Comparison of ENCODE assay signal across 14 cellular contexts in genomic region chr11:28616566-28616965, GRCh38.
DNase-seq lines count a peak whose midpoint lies in the region; ATAC-seq and TF ChIP-seq lines count a peak whose summit lies in the region.
"Had no signal": no experiment of that assay in that cellular context is flagged by ENCODE, and none has a peak within 500 bp of the region (broad histone marks: within the 10 kb centered on the region; RNA-seq: fewer than 3 reads in every experiment).

No MANE protein-coding gene starts in this region.

- H2BK15ac ChIP-seq in mesendoderm (replicated peaks; ENCODE audit: low read depth) = no peak overlapping the region

- no peak overlapping the region for H3K56ac ChIP-seq in mesendoderm (ENCODE audit: low read length)

- peak overlapping the region; percentile 75 for H3K18ac ChIP-seq in mesendoderm (ENCODE audit: low read length)

- DNase-seq in Ammon's horn (ENCODE audit: low spot score) (peak; percentile 7), NCI-H1048 (lab: John Stamatoyannopoulos, UW) (peak; percentile 49), astrocyte of the spinal cord (ENCODE audit: low read depth, low spot score) (peak; percentile 51), mesendoderm (no peak), NCI-H345 treated with DMSO at 0.1 percent for 48 hours (lab: John Stamatoyannopoulos, UW; ENCODE audit: unreplicated experiment) (no peak), C1 segment of cervical spinal cord (lab: John Stamatoyannopoulos, UW) (no peak)
- DNase-seq: Caco-2; CD8-positive, alpha-beta memory T cell; DND-41; GDM1 had no signal

- no peak overlapping the region for H2AK5ac ChIP-seq in mesendoderm (ENCODE audit: low read length)

- no peaks in the 10 kb centered on the region for H3K4me1 Mint-ChIP-seq in activated T-helper 17 cell treated with anti-CD3 and anti-CD28 coated beads, Interleukin-2, amount 50 U/mL, for 72 hours
- H3K4me1 Mint-ChIP-seq: CD8-positive, alpha-beta memory T cell; IgD-negative memory B cell had no signal

- H3K9me3 Mint-ChIP-seq in activated T-helper 17 cell treated with anti-CD3 and anti-CD28 coated beads, Interleukin-2, amount 50 U/mL, for 72 hours = no peaks in the 10 kb centered on the region

- H3K36me3 ChIP-seq in mesendoderm (ENCODE audit: control insufficient read depth, insufficient read depth, low read length) = no peaks in the 10 kb centered on the region

- H2BK5ac ChIP-seq in mesendoderm (ENCODE audit: low read length) = no peak overlapping the region

- no peaks in the 10 kb centered on the region for H3K79me2 ChIP-seq in mesendoderm (ENCODE audit: control insufficient read depth, insufficient read depth, low read length)

- no peak overlapping the region for H3K4me3 Mint-ChIP-seq in activated T-helper 17 cell treated with anti-CD3 and anti-CD28 coated beads, Interleukin-2, amount 50 U/mL, for 72 hours
- H3K4me3 Mint-ChIP-seq: CD8-positive, alpha-beta memory T cell; IgD-negative memory B cell had no signal

- peaks cover 3% of the 10 kb centered on the region for H3K27me3 Mint-ChIP-seq in activated T-helper 17 cell treated with anti-CD3 and anti-CD28 coated beads, Interleukin-2, amount 50 U/mL, for 72 hours
- H3K27me3 Mint-ChIP-seq: CD8-positive, alpha-beta memory T cell; IgD-negative memory B cell had no signal

- no peak for TF ChIP-seq CTCF in astrocyte of the spinal cord (IDR thresholded peaks at IDR 0.05; ENCODE audit: low read depth, low read length)

- H3K23ac ChIP-seq in mesendoderm (ENCODE audit: low read length) = no peak overlapping the region

- no peak overlapping the region for H4K8ac ChIP-seq in mesendoderm (ENCODE audit: low read depth, low read length)

- no CpG with 5 or more reads among the region's 2 CpGs for WGBS in mesendoderm (ENCODE audit: extremely low coverage, insufficient coverage, low lambda C conversion rate)

- no peak for ATAC-seq in HG02623 (IDR thresholded peaks at IDR 0.05; ENCODE audit: unreplicated experiment)
- ATAC-seq in activated T-helper 17 cell treated with anti-CD3 and anti-CD28 coated beads, Interleukin-2, amount 50 U/mL, for 72 hours (replicated peaks) = no peak
- ATAC-seq: HCT116 had no signal

- H3K4me1 ChIP-seq in mesendoderm (ENCODE audit: control insufficient read depth, low read depth, low read length) = no peaks in the 10 kb centered on the region

- H3K79me1 ChIP-seq in mesendoderm (ENCODE audit: low read length) = no peaks in the 10 kb centered on the region

- peak overlapping the region; percentile 54 for H2BK120ac ChIP-seq in mesendoderm (ENCODE audit: low read depth, low read length)

- no peak overlapping the region for H3K4me2 ChIP-seq in mesendoderm (ENCODE audit: low read length)

- no peak overlapping the region for H3K9ac ChIP-seq in mesendoderm (ENCODE audit: low read length)

- H3K4ac ChIP-seq in mesendoderm (ENCODE audit: low read depth, low read length) = no peak overlapping the region

- H3K27ac ChIP-seq in mesendoderm (ENCODE audit: low read depth, low read length) = no peak overlapping the region

- in situ Hi-C loops in astrocyte of the spinal cord (cut with HindIII; ENCODE audit: low sequenced_read_pairs) = no loop called here

- no peak overlapping the region for H4K5ac ChIP-seq in mesendoderm (ENCODE audit: low read length)

- H3K27ac Mint-ChIP-seq in activated T-helper 17 cell treated with anti-CD3 and anti-CD28 coated beads, Interleukin-2, amount 50 U/mL, for 72 hours = no peak overlapping the region
- H3K27ac Mint-ChIP-seq: CD8-positive, alpha-beta memory T cell; IgD-negative memory B cell had no signal

- H3K4me3 ChIP-seq in astrocyte of the spinal cord (ENCODE audit: low read depth, low read length) (no peak overlapping the region), mesendoderm (ENCODE audit: low read length) (no peak overlapping the region)

- no peaks in the 10 kb centered on the region for H3K27me3 ChIP-seq in mesendoderm (ENCODE audit: insufficient read depth, low read length, poor library complexity)

- H3K36me3 Mint-ChIP-seq in activated T-helper 17 cell treated with anti-CD3 and anti-CD28 coated beads, Interleukin-2, amount 50 U/mL, for 72 hours (ENCODE audit: low read depth) = no peaks in the 10 kb centered on the region
- H3K36me3 Mint-ChIP-seq: CD8-positive, alpha-beta memory T cell; IgD-negative memory B cell had no signal

Comparison
In these comparisons a context has a peak if more than half of its experiments do, and no peak if none do; other contexts are left out.
1. DNase-seq: peak in Ammon's horn (single experiment), NCI-H1048 (single experiment) and astrocyte of the spinal cord (single experiment); none in mesendoderm (single experiment), NCI-H345 treated with DMSO at 0.1 percent for 48 hours (single experiment) and C1 segment of cervical spinal cord (0 of 14).